ENCODE assay signal across 20 cellular contexts in genomic region chr12:54504550-54504949, GRCh38. TPM values are rescaled to one million over a fixed set of nuclear protein-coding genes. Genes with fewer than 3 reads are reported as not detected.
DNase-seq lines count a peak whose midpoint lies in the region; ATAC-seq, FAIRE-seq and TF ChIP-seq lines count a peak whose summit lies in the region.
"Had no signal": no experiment of that assay in that cellular context is flagged by ENCODE, and none has a peak within 500 bp of the region (broad histone marks: within the 10 kb centered on the region; RNA-seq: fewer than 3 reads in every experiment).

No MANE protein-coding gene starts in this region.

- no peak overlapping the region for H2AFZ ChIP-seq in HepG2 (ENCODE audit: low read length)

- H3K27me3 ChIP-seq in A673 (replicated peaks; ENCODE audit: insufficient read depth, low read depth, low read length, poor library complexity) = no peaks in the 10 kb centered on the region
- no peaks in the 10 kb centered on the region for H3K27me3 ChIP-seq in esophagus muscularis mucosa
- no peaks in the 10 kb centered on the region for H3K27me3 ChIP-seq in HepG2 (ENCODE audit: control insufficient read depth in 1 of 2, insufficient read depth in 2 of 2, low read length in 2 of 2)
- H3K27me3 ChIP-seq: BLaER1 had no signal

- 90% methylated on average over 4 of the region's 4 CpGs for whole genome bisulfite sequencing in esophagus muscularis mucosa
- WGBS in HepG2 (ENCODE audit: low lambda C conversion rate) = 24% methylated on average over 4 of the region's 4 CpGs

- CTCF ChIA-PET in A673 (lab: Charles Lee) (interaction anchor here (0.6 kb wide), 1 partner anchor 111 kb away, joined by 4 read pairs; no protein-coding TSS in a partner anchor), HepG2 (lab: Yijun Ruan, JAX; ENCODE audit: low intra/inter-chr PET ratio, low total read pairs) (no interaction called here)
- CTCF ChIA-PET in activated naive CD4-positive, alpha-beta T cell treated with anti-CD3 and anti-CD28 coated beads, Interleukin-2, amount 10 ng/mL, durations not matched to agents 7 days and 5 days (lab: Charles Lee) = interaction anchor here (0.5 to 1.2 kb wide), 3 partner anchors 23 to 105 kb away, joined by 3 to 8 read pairs (median 4); no protein-coding TSS in a partner anchor

- BruUV-seq in A673 (replicated peaks; lab: Mats Ljungman, UMichigan) (no TSS peak), HepG2 (replicated peaks; lab: Mats Ljungman, UMichigan) (no TSS peak)

- intact Hi-C loops in A673 (cut with micrococcal nuclease; ENCODE audit: unreplicated experiment) (no loop called here), CD14-positive monocyte (cut with micrococcal nuclease) (no loop called here), esophagus muscularis mucosa (cut with DNase I) (no loop called here), HepG2 (cut with micrococcal nuclease; ENCODE audit: unreplicated experiment) (no loop called here)

- TF ChIP-seq CTCF in A673 (conservative IDR thresholded peaks at IDR 0.05; ENCODE audit: low read depth, low read length) (no peak), CD14-positive monocyte (IDR thresholded peaks at IDR 0.05) (no peak), esophagus muscularis mucosa (IDR thresholded peaks at IDR 0.05) (no peak), HepG2 (CRISPR knock-in tag; IDR thresholded peaks at IDR 0.05) (no peak)

- POLR2A ChIA-PET in A673 (lab: Charles Lee; ENCODE audit: low non-redundant PET) (no interaction called here), HepG2 (lab: Yijun Ruan, JAX) (no interaction called here)

- peaks cover 74% of the 10 kb centered on the region for H3K36me3 ChIP-seq in A673 (ENCODE audit: insufficient read depth, low read length, poor library complexity, severe bottlenecking)
- peaks cover 78% of the 10 kb centered on the region for H3K36me3 ChIP-seq in SK-N-MC (ENCODE audit: insufficient read depth, low read length)
- H3K36me3 ChIP-seq in esophagus muscularis mucosa = peaks cover 0 to 13% (median 0%) of the 10 kb centered on the region in 4 donors
- H3K36me3 ChIP-seq in HepG2 (replicated peaks in 1 of 2; ENCODE audit: control insufficient read depth in 1 of 2, insufficient read depth in 2 of 2, low read length in 2 of 2) = no peaks in the 10 kb centered on the region
- H3K36me3 ChIP-seq: HAP-1 had no signal

- H3K27me3 Mint-ChIP-seq in CD14-positive monocyte (ENCODE audit: low read depth in 3 of 3) = peaks cover 0 to 2% (median 0%) of the 10 kb centered on the region in 3 donors
- no peaks in the 10 kb centered on the region for H3K27me3 Mint-ChIP-seq in activated naive CD4-positive, alpha-beta T cell treated with anti-CD3 and anti-CD28 coated beads, Interleukin-2, amount 10 ng/mL, durations not matched to agents 7 days and 5 days

- peaks cover 73 to 87% of the 10 kb centered on the region in 2 donors for H3K36me3 Mint-ChIP-seq in CD14-positive monocyte
- peaks cover 66% of the 10 kb centered on the region for H3K36me3 Mint-ChIP-seq in activated naive CD4-positive, alpha-beta T cell treated with anti-CD3 and anti-CD28 coated beads, Interleukin-2, amount 10 ng/mL, durations not matched to agents 7 days and 5 days

- no peak for FAIRE-seq in HepG2 (lab: Jason Lieb, UNC)
- FAIRE-seq: GM12891 had no signal

- peak overlapping the region; percentile 2 to 81 (median 17) for H3K27ac Mint-ChIP-seq in CD14-positive monocyte
- H3K27ac Mint-ChIP-seq in activated naive CD4-positive, alpha-beta T cell treated with anti-CD3 and anti-CD28 coated beads, Interleukin-2, amount 10 ng/mL, durations not matched to agents 7 days and 5 days = no peak overlapping the region

- H3K27ac ChIP-seq in A673 (ENCODE audit: low read depth, low read length, poor library complexity, severe bottlenecking) (peak overlapping the region; percentile 62), SK-N-MC (peak overlapping the region; percentile 98), esophagus muscularis mucosa (replicated peaks in 1 of 4) (no peak overlapping the region), HepG2 (ENCODE audit: extremely low read length, insufficient read depth, low read length) (no peak overlapping the region)
- H3K27ac ChIP-seq: BLaER1 had no signal

- DNase-seq in A673 (ENCODE audit: low spot score) = no peak
- no peak for DNase-seq in CD14-positive monocyte (ENCODE audit: low spot score)
- no peak for DNase-seq in SK-N-MC (ENCODE audit: low read depth, low spot score)
- DNase-seq in esophagus muscularis mucosa (ENCODE audit: extremely low spot score) = peak; percentile 24
- DNase-seq in HepG2 (ENCODE audit: low spot score) = no peak
- DNase-seq in NCI-H526 (lab: John Stamatoyannopoulos, UW) = no peak
- DNase-seq in activated naive CD4-positive, alpha-beta T cell treated with anti-CD3 and anti-CD28 coated beads, Interleukin-2, amount 10 ng/mL, durations not matched to agents 7 days and 5 days = no peak
- DNase-seq: NCI-H1092, NCI-H1694 treated with DMSO at 0.1 percent for 48 hours, NCI-H446, NCI-H748 treated with DMSO at 0.1 percent for 48 hours had no signal

- no peak for TF ChIP-seq RAD21 in HepG2 (CRISPR knock-in tag; IDR thresholded peaks at IDR 0.05)

- no peak overlapping the region for H3K4me2 ChIP-seq in HepG2 (ENCODE audit: low read depth, low read length)
- H3K4me2 ChIP-seq: BLaER1 had no signal

- H3K4me1 ChIP-seq in A673 (ENCODE audit: insufficient read depth, low read length, poor library complexity, severe bottlenecking) (peaks cover 50% of the 10 kb centered on the region), esophagus muscularis mucosa (no peaks in the 10 kb centered on the region), HepG2 (ENCODE audit: insufficient read depth, low read length) (no peaks in the 10 kb centered on the region)
- H3K4me1 ChIP-seq: HAP-1 had no signal

- H3K9me3 Mint-ChIP-seq in CD14-positive monocyte = no peaks in the 10 kb centered on the region
- no peaks in the 10 kb centered on the region for H3K9me3 Mint-ChIP-seq in activated naive CD4-positive, alpha-beta T cell treated with anti-CD3 and anti-CD28 coated beads, Interleukin-2, amount 10 ng/mL, durations not matched to agents 7 days and 5 days

- no peaks in the 10 kb centered on the region for H4K20me1 ChIP-seq in HepG2 (ENCODE audit: insufficient read depth, low read length)

- TF ChIP-seq POLR2A in esophagus muscularis mucosa (IDR thresholded peaks at IDR 0.05; ENCODE audit: low read depth) (no peak), HepG2 (IDR thresholded peaks at IDR 0.05; ENCODE audit: insufficient read depth in 1 of 2, low read depth in 2 of 2, low read length in 2 of 2) (no peak)

- in situ Hi-C loops in HepG2 (cut with HindIII; ENCODE audit: extremely low pct_ligation_motif_present, low pct_unique_long_range_greater_than_20kb) = no loop called here

- peaks cover 45% of the 10 kb centered on the region for H3K4me1 Mint-ChIP-seq in CD14-positive monocyte
- peaks cover 49% of the 10 kb centered on the region for H3K4me1 Mint-ChIP-seq in activated naive CD4-positive, alpha-beta T cell treated with anti-CD3 and anti-CD28 coated beads, Interleukin-2, amount 10 ng/mL, durations not matched to agents 7 days and 5 days

- no peaks in the 10 kb centered on the region for H3K9me3 ChIP-seq in A673 (ENCODE audit: low read depth, low read length, poor library complexity, severe bottlenecking)
- no peaks in the 10 kb centered on the region for H3K9me3 ChIP-seq in SK-N-MC (ENCODE audit: low read depth, low read length)
- H3K9me3 ChIP-seq in esophagus muscularis mucosa = no peaks in the 10 kb centered on the region
- no peaks in the 10 kb centered on the region for H3K9me3 ChIP-seq in HepG2 (ENCODE audit: low read length)
- H3K9me3 ChIP-seq: BLaER1, HAP-1 had no signal

- H3K4me3 Mint-ChIP-seq in CD14-positive monocyte = no peak overlapping the region
- H3K4me3 Mint-ChIP-seq in activated naive CD4-positive, alpha-beta T cell treated with anti-CD3 and anti-CD28 coated beads, Interleukin-2, amount 10 ng/mL, durations not matched to agents 7 days and 5 days = no peak overlapping the region

- no peaks in the 10 kb centered on the region for H3K79me2 ChIP-seq in HepG2 (ENCODE audit: insufficient read depth, low read length)

- TF ChIP-seq EP300 in esophagus muscularis mucosa (IDR thresholded peaks at IDR 0.05) (no peak), HepG2 (IDR thresholded peaks at IDR 0.05; ENCODE audit: low read depth in 2 of 2, low read length in 2 of 2) (no peak), HepG2 (CRISPR knock-in tag; IDR thresholded peaks at IDR 0.05; ENCODE audit: borderline replicate concordance) (no peak)

- H3K9ac ChIP-seq in SK-N-MC (ENCODE audit: insufficient read length) = peak overlapping the region; percentile 17
- H3K9ac ChIP-seq in HepG2 (ENCODE audit: insufficient read depth, low read depth, low read length) = no peak overlapping the region
- H3K9ac ChIP-seq: BLaER1 had no signal

- H3K4me3 ChIP-seq in A673 (ENCODE audit: low read depth, low read length, poor library complexity, severe bottlenecking) (no peak overlapping the region), SK-N-MC (peak overlapping the region; percentile 28), esophagus muscularis mucosa (no peak overlapping the region), HepG2 (replicated peaks in 1 of 3; ENCODE audit: insufficient read depth in 1 of 3, low read depth in 2 of 3, low read length in 3 of 3) (no peak overlapping the region)
- H3K4me3 ChIP-seq: BLaER1, HAP-1 had no signal

- no peak for ATAC-seq in HepG2
- ATAC-seq: Panc1, Right ventricle myocardium inferior, SK-N-SH treated with all-trans-retinoic acid at 6 μM for 48 hours had no signal

RNA-seq across cellular contexts. Expression of gene NCKAP1L, which starts 7.0 kb away (rescaled TPM):
- total RNA-seq in A673 (2021) = 250 and 279 TPM in 2 replicates
- polyA plus RNA-seq in CD14-positive monocyte = 100 to 1,000 TPM; 160 to 188 TPM
- total RNA-seq in esophagus muscularis mucosa = 10 to 100 TPM; 11.1 to 23.2 (median 20.0) TPM
- total RNA-seq in HepG2 (2016; rRNA removed; fragmentation: Illumina TruSeq; extraction: Trizol) = not detected in 2 replicates
- not detected in 2 replicates for total RNA-seq in HepG2 (2016; cell fraction: cytosol; rRNA removed; fragmentation: Illumina TruSeq; extraction: Trizol; ENCODE audit: low read depth)
- total RNA-seq in HepG2 (2016; cell fraction: insoluble cytoplasmic fraction; rRNA removed; fragmentation: Illumina TruSeq; extraction: Trizol) = not detected in 2 replicates
- not detected in 2 replicates for total RNA-seq in HepG2 (2016; cell fraction: membrane; rRNA removed; fragmentation: Illumina TruSeq; extraction: Trizol)
- total RNA-seq in HepG2 (2016; cell fraction: nucleus; rRNA removed; fragmentation: Illumina TruSeq; extraction: Trizol) = not detected in 2 replicates
- polyA plus RNA-seq in HepG2 (2011; rRNA removed) = not detected in 2 replicates
- 0.01 and 0.08 TPM in 2 replicates for polyA plus RNA-seq in HepG2 (2011; cell fraction: cytosol; rRNA removed)
- polyA plus RNA-seq in HepG2 (2011; cell fraction: nucleus; rRNA removed) = 0.11 and 0.14 TPM in 2 replicates
- not detected in 2 replicates for polyA plus RNA-seq in HepG2 (2012)
- not detected in 2 replicates for polyA plus RNA-seq in HepG2 (2016; cell fraction: cytosol; fragmentation: Illumina TruSeq; extraction: Trizol; ENCODE audit: low read depth)
- polyA plus RNA-seq in HepG2 (2016; cell fraction: insoluble cytoplasmic fraction; fragmentation: Illumina TruSeq; extraction: Trizol; ENCODE audit: low read depth) = not detected in 2 replicates
- not detected in 2 replicates for polyA plus RNA-seq in HepG2 (2016; cell fraction: membrane; fragmentation: Illumina TruSeq; extraction: Trizol; ENCODE audit: low read depth)
- polyA plus RNA-seq in HepG2 (2016; cell fraction: nucleus; fragmentation: Illumina TruSeq; extraction: Trizol; ENCODE audit: insufficient read depth, low read depth) = not detected in 2 replicates
- polyA minus RNA-seq in HepG2 (2011; rRNA and poly(A)+ RNA removed; ENCODE audit: low replicate concordance) = 0.08 and 0.26 TPM in 2 replicates
- polyA minus RNA-seq in HepG2 (2011; cell fraction: cytosol; rRNA and poly(A)+ RNA removed) = not detected in 2 replicates
- not detected in 2 replicates for polyA minus RNA-seq in HepG2 (2011; cell fraction: nucleus; rRNA and poly(A)+ RNA removed)
- total RNA-seq: G401, HT1080 had no signal

RNA-seq across cellular contexts. Expression of gene GTSF1, which starts 31.1 kb away (rescaled TPM):
- total RNA-seq in A673 (2021) = not detected in 2 replicates
- 1 to 10 TPM; 3.1 to 5.8 TPM for polyA plus RNA-seq in CD14-positive monocyte
- total RNA-seq in esophagus muscularis mucosa = not detected
- not detected in 2 replicates for total RNA-seq in HepG2 (2016; rRNA removed; fragmentation: Illumina TruSeq; extraction: Trizol)
- total RNA-seq in HepG2 (2016; cell fraction: cytosol; rRNA removed; fragmentation: Illumina TruSeq; extraction: Trizol; ENCODE audit: low read depth) = not detected in 2 replicates
- total RNA-seq in HepG2 (2016; cell fraction: insoluble cytoplasmic fraction; rRNA removed; fragmentation: Illumina TruSeq; extraction: Trizol) = not detected in 2 replicates
- not detected in 2 replicates for total RNA-seq in HepG2 (2016; cell fraction: membrane; rRNA removed; fragmentation: Illumina TruSeq; extraction: Trizol)
- not detected in 2 replicates for total RNA-seq in HepG2 (2016; cell fraction: nucleus; rRNA removed; fragmentation: Illumina TruSeq; extraction: Trizol)
- not detected in 2 replicates for polyA plus RNA-seq in HepG2 (2011; rRNA removed)
- not detected in 2 replicates for polyA plus RNA-seq in HepG2 (2011; cell fraction: cytosol; rRNA removed)
- polyA plus RNA-seq in HepG2 (2011; cell fraction: nucleus; rRNA removed) = not detected in 2 replicates
- not detected in 2 replicates for polyA plus RNA-seq in HepG2 (2012)
- polyA plus RNA-seq in HepG2 (2016; cell fraction: cytosol; fragmentation: Illumina TruSeq; extraction: Trizol; ENCODE audit: low read depth) = not detected in 2 replicates
- polyA plus RNA-seq in HepG2 (2016; cell fraction: insoluble cytoplasmic fraction; fragmentation: Illumina TruSeq; extraction: Trizol; ENCODE audit: low read depth) = not detected in 2 replicates
- not detected in 2 replicates for polyA plus RNA-seq in HepG2 (2016; cell fraction: membrane; fragmentation: Illumina TruSeq; extraction: Trizol; ENCODE audit: low read depth)
- polyA plus RNA-seq in HepG2 (2016; cell fraction: nucleus; fragmentation: Illumina TruSeq; extraction: Trizol; ENCODE audit: insufficient read depth, low read depth) = not detected in 2 replicates
- polyA minus RNA-seq in HepG2 (2011; rRNA and poly(A)+ RNA removed; ENCODE audit: low replicate concordance) = 0.21 TPM in 1 of 2 replicates, not detected in the other
- not detected in 2 replicates for polyA minus RNA-seq in HepG2 (2011; cell fraction: cytosol; rRNA and poly(A)+ RNA removed)
- polyA minus RNA-seq in HepG2 (2011; cell fraction: nucleus; rRNA and poly(A)+ RNA removed) = not detected in 2 replicates
- total RNA-seq: G401, M059J had no signal

RNA-seq across cellular contexts. Expression of gene PDE1B, which starts 44.9 kb away (rescaled TPM):
- 11.5 and 11.7 TPM in 2 replicates for total RNA-seq in A673 (2021)
- under 1 TPM; 0.57 to 0.82 TPM for polyA plus RNA-seq in CD14-positive monocyte
- 1 to 10 TPM; 4.5 to 9.7 (median 5.0) TPM for total RNA-seq in esophagus muscularis mucosa
- not detected in 2 replicates for total RNA-seq in HepG2 (2016; rRNA removed; fragmentation: Illumina TruSeq; extraction: Trizol)
- total RNA-seq in HepG2 (2016; cell fraction: cytosol; rRNA removed; fragmentation: Illumina TruSeq; extraction: Trizol; ENCODE audit: low read depth) = not detected in 2 replicates
- total RNA-seq in HepG2 (2016; cell fraction: insoluble cytoplasmic fraction; rRNA removed; fragmentation: Illumina TruSeq; extraction: Trizol) = not detected in 2 replicates
- not detected in 2 replicates for total RNA-seq in HepG2 (2016; cell fraction: membrane; rRNA removed; fragmentation: Illumina TruSeq; extraction: Trizol)
- not detected in 2 replicates for total RNA-seq in HepG2 (2016; cell fraction: nucleus; rRNA removed; fragmentation: Illumina TruSeq; extraction: Trizol)
- not detected in 2 replicates for polyA plus RNA-seq in HepG2 (2011; rRNA removed)
- polyA plus RNA-seq in HepG2 (2011; cell fraction: cytosol; rRNA removed) = not detected in 2 replicates
- polyA plus RNA-seq in HepG2 (2011; cell fraction: nucleus; rRNA removed) = not detected in 2 replicates
- polyA plus RNA-seq in HepG2 (2012) = not detected in 2 replicates
- polyA plus RNA-seq in HepG2 (2016; cell fraction: cytosol; fragmentation: Illumina TruSeq; extraction: Trizol; ENCODE audit: low read depth) = not detected in 2 replicates
- not detected in 2 replicates for polyA plus RNA-seq in HepG2 (2016; cell fraction: insoluble cytoplasmic fraction; fragmentation: Illumina TruSeq; extraction: Trizol; ENCODE audit: low read depth)
- not detected in 2 replicates for polyA plus RNA-seq in HepG2 (2016; cell fraction: membrane; fragmentation: Illumina TruSeq; extraction: Trizol; ENCODE audit: low read depth)
- not detected in 2 replicates for polyA plus RNA-seq in HepG2 (2016; cell fraction: nucleus; fragmentation: Illumina TruSeq; extraction: Trizol; ENCODE audit: insufficient read depth, low read depth)
- polyA minus RNA-seq in HepG2 (2011; rRNA and poly(A)+ RNA removed; ENCODE audit: low replicate concordance) = not detected in 2 replicates
- not detected in 2 replicates for polyA minus RNA-seq in HepG2 (2011; cell fraction: cytosol; rRNA and poly(A)+ RNA removed)
- polyA minus RNA-seq in HepG2 (2011; cell fraction: nucleus; rRNA and poly(A)+ RNA removed) = not detected in 2 replicates
- total RNA-seq: G401, HT1080, M059J had no signal

Comparison
In these comparisons a context has a peak if more than half of its experiments do, and no peak if none do; other contexts are left out.
1. H3K27ac ChIP-seq: peak in A673 (single experiment) and SK-N-MC (single experiment); none in esophagus muscularis mucosa (0 of 4) and HepG2 (single experiment).
2. RNA of gene NCKAP1L, which starts 7.0 kb away (total RNA-seq): 250 to 279 TPM in A673 and 11.1 to 23.2 TPM in esophagus muscularis mucosa; not detected in HepG2; every median in the first group is over 10 times any median in the second.